Comparison of ENCODE assay signal across 23 cellular contexts in genomic region chr9:13967011-13967410, GRCh38.
A peak's percentile ranks its signal among the peaks of the same experiment; 100 is the strongest.
DNase-seq lines count a peak whose midpoint lies in the region; ATAC-seq, FAIRE-seq and TF ChIP-seq lines count a peak whose summit lies in the region.
"Had no signal": no experiment of that assay in that cellular context is flagged by ENCODE, and none has a peak within 500 bp of the region (broad histone marks: within the 10 kb centered on the region; RNA-seq: fewer than 3 reads in every experiment).

No MANE protein-coding gene starts in this region.

- H2AK5ac ChIP-seq in H1 (ENCODE audit: low read depth, low read length): no peak overlapping the region

- H2BK12ac ChIP-seq in H1 (ENCODE audit: low read depth, low read length): no peak overlapping the region

- no peaks in the 10 kb centered on the region for H3K79me1 ChIP-seq in H1 (ENCODE audit: low read depth, low read length)

- H2BK20ac ChIP-seq in H1 (ENCODE audit: low read length): no peak overlapping the region

- no peak overlapping the region for H4K5ac ChIP-seq in H1 (ENCODE audit: insufficient read length, low read depth, low read length)

- no peak overlapping the region for H3K4me3 ChIP-seq in BLaER1 treated with 17β-estradiol and CSF1 and Interleukin-3, amounts not matched to agents 10 nM and 100 nM
- H3K4me3 ChIP-seq in astrocyte (ENCODE audit: insufficient read depth, low read depth, low read length) (no peak overlapping the region), H1 (ENCODE audit: extremely low read depth in 1 of 4, insufficient read depth in 2 of 4, low read depth in 3 of 4, low read length in 4 of 4) (no peak overlapping the region)
- H3K4me3 ChIP-seq: PC-9 had no signal

- H2AFZ ChIP-seq in astrocyte (ENCODE audit: low read depth, low read length) (no peak overlapping the region), H1 (ENCODE audit: low read length) (0 out of 2 replicates have a peak overlapping the region, but pooled peaks have one; percentile 49)
- H2AFZ ChIP-seq: PC-9 had no signal

- WGBS in H1 (ENCODE audit: extremely low coverage in 1 of 2, insufficient coverage in 1 of 2, insufficient read length in 1 of 2, insufficient replicate concordance in 2 of 2, low coverage in 1 of 2, low lambda C conversion rate in 2 of 2, missing lambda C conversion rate in 1 of 2), 2 experiments: 82% methylated on average over 1 of the region's 1 CpG; no CpG with 5 or more reads in 1 of the 2 experiments

- H3K4me3 Mint-ChIP-seq in astrocyte (ENCODE audit: unreplicated experiment) (no peak overlapping the region), mesothelial cell of epicardium (no peak overlapping the region)
- H3K4me3 Mint-ChIP-seq: B cell; CD4-positive, alpha-beta T cell; HFFc6 had no signal

- H3K27me3 ChIP-seq in BLaER1 treated with 17β-estradiol and CSF1 and Interleukin-3, amounts not matched to agents 10 nM and 100 nM: peaks cover 0 to 19% (median 0%) of the 10 kb centered on the region in 11 experiments; a peak in 4 of 22 replicates
- H3K27me3 ChIP-seq in astrocyte (ENCODE audit: insufficient read depth, low read length) (no peaks in the 10 kb centered on the region), H1 (replicated peaks in 1 of 4; ENCODE audit: control insufficient read depth in 3 of 4, extremely low read depth in 1 of 4, insufficient read depth in 3 of 4, low read length in 3 of 4) (no peaks in the 10 kb centered on the region)

- H3K14ac ChIP-seq in H1 (ENCODE audit: insufficient read length): no peak overlapping the region

- H3K27ac Mint-ChIP-seq in astrocyte (ENCODE audit: unreplicated experiment) (no peak overlapping the region), mesothelial cell of epicardium (peak overlapping the region; percentile 90)
- H3K27ac Mint-ChIP-seq: B cell; CD4-positive, alpha-beta T cell; HFFc6 had no signal

- no peak overlapping the region for H2BK120ac ChIP-seq in H1 (replicated peaks; ENCODE audit: low read depth, low read length)

- TF ChIP-seq POLR2A in H1 (IDR thresholded peaks at IDR 0.05; ENCODE audit: control extremely low read depth in 1 of 2, low read depth in 2 of 2, low read length in 2 of 2): no peak

- no peak overlapping the region for H3K9ac ChIP-seq in BLaER1 treated with 17β-estradiol and CSF1 and Interleukin-3, amounts not matched to agents 10 nM and 100 nM
- no peak overlapping the region for H3K9ac ChIP-seq in astrocyte (ENCODE audit: low read length)
- no peak overlapping the region for H3K9ac ChIP-seq in H1 (replicated peaks in 1 of 4; ENCODE audit: extremely low read depth in 1 of 4, low read depth in 3 of 4, low read length in 3 of 4)

- no peak overlapping the region for H4K8ac ChIP-seq in H1 (ENCODE audit: extremely low read depth, insufficient read depth, low read length)

- no peaks in the 10 kb centered on the region for H3K23me2 ChIP-seq in H1 (ENCODE audit: low read depth, low read length)

- H3K27me3 Mint-ChIP-seq in astrocyte (ENCODE audit: low read depth, unreplicated experiment): peaks cover 2% of the 10 kb centered on the region
- H3K27me3 Mint-ChIP-seq in mesothelial cell of epicardium (ENCODE audit: low read depth): no peaks in the 10 kb centered on the region
- H3K27me3 Mint-ChIP-seq: B cell; CD4-positive, alpha-beta T cell had no signal

- no peak for FAIRE-seq in astrocyte (lab: Jason Lieb, UNC)
- no peak for FAIRE-seq in H1 (lab: Jason Lieb, UNC)
- FAIRE-seq: GM12891, HepG2 had no signal

- H3K9me3 Mint-ChIP-seq in astrocyte (ENCODE audit: unreplicated experiment): no peaks in the 10 kb centered on the region
- no peaks in the 10 kb centered on the region for H3K9me3 Mint-ChIP-seq in mesothelial cell of epicardium
- H3K9me3 Mint-ChIP-seq: HFFc6 had no signal

- H3K4me2 ChIP-seq in BLaER1 treated with 17β-estradiol and CSF1 and Interleukin-3, amounts not matched to agents 10 nM and 100 nM: peak overlapping the region; percentile 66 to 78 (median 74)
- no peak overlapping the region for H3K4me2 ChIP-seq in astrocyte (ENCODE audit: low read length)
- no peak overlapping the region for H3K4me2 ChIP-seq in H1 (ENCODE audit: insufficient read depth in 1 of 2, low read depth in 2 of 2, low read length in 2 of 2)
- H3K4me2 ChIP-seq: PC-9 had no signal

- 0 out of 22 replicates have a peak, but pooled peaks cover 0 to 4% (median 0%) of the 10 kb centered on the region in 11 experiments for H3K9me3 ChIP-seq in BLaER1 treated with 17β-estradiol and CSF1 and Interleukin-3, amounts not matched to agents 10 nM and 100 nM (replicated peaks in 1 of 11)
- H3K9me3 ChIP-seq in astrocyte (ENCODE audit: insufficient read depth, low read depth, low read length) (no peaks in the 10 kb centered on the region), H1 (ENCODE audit: insufficient read depth in 2 of 2, low read depth in 1 of 2, low read length in 1 of 2) (no peaks in the 10 kb centered on the region)

- H3K56ac ChIP-seq in H1 (replicated peaks; ENCODE audit: insufficient read length, low read depth, low read length): no peak overlapping the region

- no peak overlapping the region for H2BK15ac ChIP-seq in H1 (ENCODE audit: low read length)

- no peak for TF ChIP-seq EP300 in H1 (IDR thresholded peaks at IDR 0.05; ENCODE audit: borderline replicate concordance in 1 of 2, low read depth in 2 of 2, low read length in 2 of 2)

- H3K36me3 Mint-ChIP-seq in astrocyte (ENCODE audit: low read depth, unreplicated experiment): no peaks in the 10 kb centered on the region
- no peaks in the 10 kb centered on the region for H3K36me3 Mint-ChIP-seq in mesothelial cell of epicardium

- H3K23ac ChIP-seq in H1 (ENCODE audit: insufficient read length): no peak overlapping the region

- H3K4me1 Mint-ChIP-seq in astrocyte (ENCODE audit: low read depth, unreplicated experiment): peaks cover 12% of the 10 kb centered on the region
- H3K4me1 Mint-ChIP-seq in mesothelial cell of epicardium: peaks cover 49% of the 10 kb centered on the region
- H3K4me1 Mint-ChIP-seq: B cell had no signal

- no peak overlapping the region for H2BK5ac ChIP-seq in H1 (ENCODE audit: low read depth, low read length)

- no peak overlapping the region for H4K91ac ChIP-seq in H1 (replicated peaks; ENCODE audit: insufficient read length, low read length)

- CTCF ChIA-PET in H1 (lab: Charles Lee; ENCODE audit: partially characterized antibody): interaction anchor here (1.1 kb wide), 1 partner anchor 386 kb away, joined by 3 read pairs; no protein-coding TSS in a partner anchor

- H3K27ac ChIP-seq in BLaER1 treated with 17β-estradiol and CSF1 and Interleukin-3, amounts not matched to agents 10 nM and 100 nM: 0 out of 22 replicates have a peak overlapping the region, but pooled peaks of 2 of the 11 experiments have one; percentile 6 to 32
- H3K27ac ChIP-seq in astrocyte (ENCODE audit: low read depth, low read length): no peak overlapping the region
- H3K27ac ChIP-seq in H1 (ENCODE audit: low read depth, low read length): no peak overlapping the region
- H3K27ac ChIP-seq: HL-60, PC-9 had no signal

- no peak for ATAC-seq in HG02884 (IDR thresholded peaks at IDR 0.05; ENCODE audit: unreplicated experiment)
- ATAC-seq: HepG2 had no signal

- peaks cover 36 to 61% (median 41%) of the 10 kb centered on the region in 10 experiments for H3K4me1 ChIP-seq in BLaER1 treated with 17β-estradiol and CSF1 and Interleukin-3, amounts not matched to agents 10 nM and 100 nM
- H3K4me1 ChIP-seq in astrocyte (ENCODE audit: insufficient read depth, low read length): peaks cover 3% of the 10 kb centered on the region
- H3K4me1 ChIP-seq in H1 (replicated peaks in 1 of 4; ENCODE audit: control insufficient read depth in 3 of 4, insufficient read depth in 4 of 4, low read length in 3 of 4): no peaks in the 10 kb centered on the region

- H3K36me3 ChIP-seq in BLaER1 treated with 17β-estradiol and CSF1 and Interleukin-3, amounts not matched to agents 10 nM and 100 nM: no peaks in the 10 kb centered on the region
- H3K36me3 ChIP-seq in astrocyte (ENCODE audit: insufficient read depth, low read length) (no peaks in the 10 kb centered on the region), H1 (ENCODE audit: control insufficient read depth in 2 of 4, insufficient read depth in 4 of 4, low read length in 3 of 4) (no peaks in the 10 kb centered on the region)

- TF ChIP-seq CTCF in astrocyte (IDR thresholded peaks at IDR 0.05; ENCODE audit: insufficient read depth, low read depth, low read length) (no peak), H1 (IDR thresholded peaks at IDR 0.05; ENCODE audit: control extremely low read depth in 1 of 3, insufficient read depth in 1 of 3, low read depth in 1 of 3, low read length in 3 of 3) (no peak), mesothelial cell of epicardium (IDR thresholded peaks at IDR 0.05; ENCODE audit: unreplicated experiment) (no peak)

- no peaks in the 10 kb centered on the region for H4K20me1 ChIP-seq in BLaER1 treated with 17β-estradiol and CSF1 and Interleukin-3, amounts not matched to agents 10 nM and 100 nM
- H4K20me1 ChIP-seq in astrocyte (ENCODE audit: insufficient read depth, low read length) (no peaks in the 10 kb centered on the region), H1 (replicated peaks in 1 of 2; ENCODE audit: control insufficient read depth in 1 of 2, insufficient read depth in 2 of 2, low read length in 2 of 2) (no peaks in the 10 kb centered on the region)

- H3K79me2 ChIP-seq in astrocyte (ENCODE audit: insufficient read depth, low read length) (no peaks in the 10 kb centered on the region), H1 (ENCODE audit: control insufficient read depth in 1 of 2, insufficient read depth in 2 of 2, low read length in 2 of 2) (no peaks in the 10 kb centered on the region)

- DNase-seq in astrocyte (ENCODE audit: low read depth) (peak; percentile 56), H1 (ENCODE audit: low read depth in 1 of 2, low spot score in 2 of 2) (no peak), mesothelial cell of epicardium (ENCODE audit: low spot score in 2 of 2, unreplicated experiment in 2 of 2) (no peak), iPS-NIHi7 (ENCODE audit: extremely low spot score) (no peak), DMS153 (lab: John Stamatoyannopoulos, UW) (no peak), NCI-H774 (lab: John Stamatoyannopoulos, UW) (no peak)
- DNase-seq: CD4-positive, alpha-beta T cell; COR-L47; H7; HFFc6; MM.1S; NCI-H1048; NCI-H1417 treated with DMSO at 0.1 percent for 48 hours; NCI-H187; PC-9; RPMI8226; SHP77 had no signal

- H3K4ac ChIP-seq in H1 (replicated peaks; ENCODE audit: insufficient read length, low read depth, low read length): no peak overlapping the region

- TF ChIP-seq RAD21 in H1 (IDR thresholded peaks at IDR 0.05 in 1 of 2, conservative IDR thresholded peaks at IDR 0.05 in 1 of 2; ENCODE audit: low read depth in 2 of 2, low read length in 2 of 2): no peak

- H3K18ac ChIP-seq in H1 (ENCODE audit: extremely low read depth, low read length): no peak overlapping the region

- POLR2A ChIA-PET in H1 (lab: Charles Lee; ENCODE audit: partially characterized antibody): no interaction called here

TF ChIP-seq in H1, 55 proteins besides CTCF, POLR2A, EP300 and RAD21 (continues in another document):
- no peak for TF ChIP-seq RXRA (IDR thresholded peaks at IDR 0.05; ENCODE audit: insufficient read depth, low read depth, low read length)
- TF ChIP-seq SRF (IDR thresholded peaks at IDR 0.05; ENCODE audit: low read depth, low read length): no peak
- no peak for TF ChIP-seq HDAC2 (IDR thresholded peaks at IDR 0.05; ENCODE audit: borderline replicate concordance in 1 of 2, low read depth in 2 of 2, low read length in 2 of 2)
- no peak for TF ChIP-seq NRF1 (IDR thresholded peaks at IDR 0.05; ENCODE audit: low read depth, low read length)
- TF ChIP-seq GABPA (IDR thresholded peaks at IDR 0.05; ENCODE audit: borderline replicate concordance, insufficient read depth, low read length): no peak

Comparison
In these comparisons a context has a peak if more than half of its experiments do, and no peak if none do; other contexts are left out.
1. H3K4me2 ChIP-seq: peak in BLaER1 treated with 17β-estradiol and CSF1 and Interleukin-3, amounts not matched to agents 10 nM and 100 nM (11 of 11); none in astrocyte (single experiment) and H1 (0 of 2).